In the genomic region with DNA sequence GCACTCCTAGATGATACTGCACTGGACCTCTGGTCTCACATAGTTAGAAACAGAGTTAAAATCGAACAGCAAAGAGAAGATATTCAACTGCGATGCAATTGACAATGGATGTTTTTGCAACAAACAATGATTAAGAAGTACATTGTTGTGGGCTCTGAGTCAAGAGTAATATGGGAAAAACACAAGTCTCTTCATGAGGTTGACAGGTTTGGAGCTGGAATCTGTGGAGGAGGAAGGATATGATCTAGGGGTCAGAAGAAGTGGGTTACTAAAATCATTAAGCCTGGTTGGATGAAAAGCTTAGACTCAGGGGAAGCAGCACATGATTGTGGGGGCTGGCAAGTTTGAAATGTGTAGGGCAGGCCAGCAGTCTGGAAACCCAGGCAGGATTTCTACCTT, we compare ENCODE assay signal across 21 cellular contexts. TPM values are rescaled to one million over a fixed set of nuclear protein-coding genes. Genes with fewer than 3 reads are reported as not detected.
A peak's percentile ranks its signal among the peaks of the same experiment; 100 is the strongest.
DNase-seq lines count a peak whose midpoint lies in the region; ATAC-seq and TF ChIP-seq lines count a peak whose summit lies in the region.
"Had no signal": no experiment of that assay in that cellular context is flagged by ENCODE, and none has a peak within 500 bp of the region (broad histone marks: within the 10 kb centered on the region; RNA-seq: fewer than 3 reads in every experiment).

No MANE protein-coding gene starts in this region.

- H3K4me1 ChIP-seq in ascending aorta (peaks cover 0 to 7% of the 10 kb centered on the region in 2 donors), aorta (ENCODE audit: control insufficient read depth in 1 of 2, insufficient read depth in 2 of 2, low read length in 2 of 2) (peaks cover 5 to 11% of the 10 kb centered on the region in 2 donors), heart left ventricle (peaks cover 0 to 53% (median 3%) of the 10 kb centered on the region in 12 donors)
- H3K4me1 ChIP-seq in naive thymus-derived CD4-positive, alpha-beta T cell (ENCODE audit: control insufficient read depth in 2 of 2, insufficient read depth in 2 of 2, low read length in 2 of 2) = peaks cover 11 to 20% of the 10 kb centered on the region in 2 donors
- H3K4me1 ChIP-seq: vagina had no signal

- DNase-seq in stimulated activated naive CD8-positive, alpha-beta T cell treated with anti-CD3 and anti-CD28 coated beads, Interleukin-15, Interleukin-2, amounts not matched to agents 100 U/mL and 50 U/mL, for 24 hours = no peak
- DNase-seq in ascending aorta (ENCODE audit: low spot score in 2 of 2) (no peak), aorta (no peak), left ventricle myocardium superior (no peak), heart left ventricle (no peak)
- DNase-seq in naive thymus-derived CD4-positive, alpha-beta T cell = no peak
- no peak for DNase-seq in activated effector memory CD4-positive, alpha-beta T cell treated with anti-CD3 and anti-CD28 coated beads, Interleukin-2, amount 50 U/mL, for 16 hours
- DNase-seq: activated naive CD8-positive, alpha-beta T cell treated with anti-CD3 and anti-CD28 coated beads, Interleukin-2, amount 50 U/mL, for 24 hours; activated T-cell treated with anti-CD3 and anti-CD28 coated beads, Interleukin-2, amount 50 U/mL, for 1 hour; CD8-positive, alpha-beta memory T cell; central memory CD4-positive, alpha-beta T cell; DND-41; effector CD8-positive, alpha-beta T cell; hippocampal formation; midbrain; occipital lobe; sigmoid colon; stimulated activated CD4-positive, alpha-beta T cell treated with anti-CD3 and anti-CD28 coated beads, Interleukin-1b, Interleukin-23, amount 100 ng/mL, for 48 hours had no signal

- CTCF ChIA-PET in naive thymus-derived CD4-positive, alpha-beta T cell (lab: Charles Lee) = interaction anchor here (1.4 kb wide), 1 partner anchor 27 kb away, joined by 6 read pairs; no protein-coding TSS in a partner anchor

- H3K36me3 Mint-ChIP-seq in stimulated activated naive CD8-positive, alpha-beta T cell treated with anti-CD3 and anti-CD28 coated beads, Interleukin-15, Interleukin-2, amounts not matched to agents 100 ng/mL and 50 ng/mL, for 24 hours (ENCODE audit: low read depth) = peaks cover 5% of the 10 kb centered on the region
- H3K36me3 Mint-ChIP-seq in naive thymus-derived CD4-positive, alpha-beta T cell = peaks cover 0 to 64% (median 0%) of the 10 kb centered on the region in 5 donors

- H3K27ac ChIP-seq in ascending aorta (peak overlapping the region; percentile 68 to 71), aorta (ENCODE audit: low read depth in 1 of 2, low read length in 2 of 2) (peak overlapping the region; percentile 33 to 51), heart left ventricle (peak overlapping the region in 1 of 12 donors; percentile 29)
- H3K27ac ChIP-seq in naive thymus-derived CD4-positive, alpha-beta T cell (ENCODE audit: low read depth, low read length) = no peak overlapping the region
- H3K27ac ChIP-seq: sigmoid colon, vagina had no signal

- no peaks in the 10 kb centered on the region for H3K9me3 Mint-ChIP-seq in stimulated activated naive CD8-positive, alpha-beta T cell treated with anti-CD3 and anti-CD28 coated beads, Interleukin-15, Interleukin-2, amounts not matched to agents 100 ng/mL and 50 ng/mL, for 24 hours
- H3K9me3 Mint-ChIP-seq in naive thymus-derived CD4-positive, alpha-beta T cell = peaks cover 0 to 8% (median 0%) of the 10 kb centered on the region in 11 donors
- H3K9me3 Mint-ChIP-seq: activated naive CD8-positive, alpha-beta T cell treated with anti-CD3 and anti-CD28 coated beads, Interleukin-2, amount 50 U/mL, for 24 hours had no signal

- no peaks in the 10 kb centered on the region for H3K27me3 Mint-ChIP-seq in stimulated activated naive CD8-positive, alpha-beta T cell treated with anti-CD3 and anti-CD28 coated beads, Interleukin-15, Interleukin-2, amounts not matched to agents 100 ng/mL and 50 ng/mL, for 24 hours
- no peaks in the 10 kb centered on the region for H3K27me3 Mint-ChIP-seq in naive thymus-derived CD4-positive, alpha-beta T cell
- H3K27me3 Mint-ChIP-seq: activated naive CD8-positive, alpha-beta T cell treated with anti-CD3 and anti-CD28 coated beads, Interleukin-2, amount 50 U/mL, for 24 hours had no signal

- H3K36me3 ChIP-seq in ascending aorta (no peaks in the 10 kb centered on the region), aorta (ENCODE audit: control insufficient read depth in 1 of 2, insufficient read depth in 2 of 2, low read length in 1 of 2) (no peaks in the 10 kb centered on the region), heart left ventricle (peaks cover 0 to 8% (median 0%) of the 10 kb centered on the region in 9 donors)
- H3K36me3 ChIP-seq in naive thymus-derived CD4-positive, alpha-beta T cell (ENCODE audit: control insufficient read depth in 2 of 3, insufficient read depth in 3 of 3, low read length in 3 of 3) = no peaks in the 10 kb centered on the region
- H3K36me3 ChIP-seq: sigmoid colon, vagina had no signal

- peaks cover 44% of the 10 kb centered on the region for H3K4me1 Mint-ChIP-seq in stimulated activated naive CD8-positive, alpha-beta T cell treated with anti-CD3 and anti-CD28 coated beads, Interleukin-15, Interleukin-2, amounts not matched to agents 100 ng/mL and 50 ng/mL, for 24 hours (ENCODE audit: low read depth)
- H3K4me1 Mint-ChIP-seq in naive thymus-derived CD4-positive, alpha-beta T cell = peaks cover 29 to 60% (median 37%) of the 10 kb centered on the region in 7 donors

- H3K4me3 ChIP-seq in ascending aorta (no peak overlapping the region), aorta (ENCODE audit: low read length in 2 of 2) (no peak overlapping the region), heart left ventricle (no peak overlapping the region)
- no peak overlapping the region for H3K4me3 ChIP-seq in naive thymus-derived CD4-positive, alpha-beta T cell (ENCODE audit: low read length)
- H3K4me3 ChIP-seq: sigmoid colon, vagina had no signal

- H3K27ac Mint-ChIP-seq in stimulated activated naive CD8-positive, alpha-beta T cell treated with anti-CD3 and anti-CD28 coated beads, Interleukin-15, Interleukin-2, amounts not matched to agents 100 ng/mL and 50 ng/mL, for 24 hours = peak overlapping the region; percentile 43
- peak overlapping the region in 8 of 9 donors; percentile 8 to 63 (median 21) for H3K27ac Mint-ChIP-seq in naive thymus-derived CD4-positive, alpha-beta T cell
- H3K27ac Mint-ChIP-seq: activated naive CD8-positive, alpha-beta T cell treated with anti-CD3 and anti-CD28 coated beads, Interleukin-2, amount 50 U/mL, for 24 hours had no signal

- no peaks in the 10 kb centered on the region for H3K9me3 ChIP-seq in ascending aorta
- no peaks in the 10 kb centered on the region for H3K9me3 ChIP-seq in naive thymus-derived CD4-positive, alpha-beta T cell (ENCODE audit: control insufficient read depth in 2 of 3, low read length in 3 of 3)
- H3K9me3 ChIP-seq in aorta (ENCODE audit: control insufficient read depth, low read length) = no peaks in the 10 kb centered on the region
- peaks cover 0 to 8% (median 0%) of the 10 kb centered on the region in 12 donors for H3K9me3 ChIP-seq in heart left ventricle
- H3K9me3 ChIP-seq: sigmoid colon, vagina had no signal

- intact Hi-C loops in ascending aorta (cut with DNase I) (no loop called here), aorta (cut with DNase I) (no loop called here), left ventricle myocardium superior (cut with micrococcal nuclease) (no loop called here), heart left ventricle (cut with DNase I) (no loop called here)
- intact Hi-C loops in naive thymus-derived CD4-positive, alpha-beta T cell (cut with micrococcal nuclease) = no loop called here

- H3K27me3 ChIP-seq in ascending aorta (no peaks in the 10 kb centered on the region), aorta (ENCODE audit: control insufficient read depth in 1 of 2, insufficient read depth in 2 of 2, low read length in 1 of 2) (no peaks in the 10 kb centered on the region), heart left ventricle (no peaks in the 10 kb centered on the region)
- H3K27me3 ChIP-seq in naive thymus-derived CD4-positive, alpha-beta T cell (ENCODE audit: control insufficient read depth in 2 of 2, insufficient read depth in 2 of 2, low read length in 2 of 2) = no peaks in the 10 kb centered on the region
- H3K27me3 ChIP-seq: sigmoid colon, vagina had no signal

- no peak for TF ChIP-seq CTCF in ascending aorta (IDR thresholded peaks at IDR 0.05)
- TF ChIP-seq CTCF in heart left ventricle (IDR thresholded peaks at IDR 0.05) = no peak

- no peak for ATAC-seq in stimulated activated naive CD8-positive, alpha-beta T cell treated with anti-CD3 and anti-CD28 coated beads, Interleukin-15, Interleukin-2, amounts not matched to agents 100 U/mL and 50 U/mL, for 24 hours
- no peak for ATAC-seq in naive thymus-derived CD4-positive, alpha-beta T cell
- no peak for ATAC-seq in aorta (ENCODE audit: low FRiP score)
- ATAC-seq in left ventricle myocardium superior = no peak
- no peak for ATAC-seq in heart left ventricle

- no peak for TF ChIP-seq POLR2A in heart left ventricle (IDR thresholded peaks at IDR 0.05)

- no peak overlapping the region for H3K4me3 Mint-ChIP-seq in stimulated activated naive CD8-positive, alpha-beta T cell treated with anti-CD3 and anti-CD28 coated beads, Interleukin-15, Interleukin-2, amounts not matched to agents 100 ng/mL and 50 ng/mL, for 24 hours
- no peak overlapping the region for H3K4me3 Mint-ChIP-seq in naive thymus-derived CD4-positive, alpha-beta T cell
- H3K4me3 Mint-ChIP-seq: activated naive CD8-positive, alpha-beta T cell treated with anti-CD3 and anti-CD28 coated beads, Interleukin-2, amount 50 U/mL, for 24 hours; CD8-positive, alpha-beta memory T cell had no signal

- WGBS in aorta, 2 donors = 65 to 70% methylated on average over 2 of the region's 2 CpGs
- WGBS in heart left ventricle, 4 donors = 81 to 90% (median 86%) methylated on average over 2 of the region's 2 CpGs

- POLR2A ChIA-PET in naive thymus-derived CD4-positive, alpha-beta T cell (lab: Charles Lee) = interaction anchor here (1.0 to 1.6 kb wide), 2 partner anchors 11 to 114 kb away, joined by 3 to 7 read pairs; no protein-coding TSS in a partner anchor

RNA-seq across cellular contexts. Expression of gene PDCD1LG2, which starts 53.1 kb away (rescaled TPM):
- 1.1 TPM for total RNA-seq in ascending aorta
- total RNA-seq in naive thymus-derived CD4-positive, alpha-beta T cell = 1 to 10 TPM in 1 of 5 experiments, under 1 TPM in 4; 0.16 to 7.4 (median 0.32) TPM
- not detected for polyA plus RNA-seq in naive thymus-derived CD4-positive, alpha-beta T cell
- 1 to 10 TPM; 5.3 to 5.4 TPM for total RNA-seq in aorta
- polyA plus RNA-seq in aorta = 1 to 10 TPM; 1.6 to 3.8 TPM
- 2.3 TPM for total RNA-seq in left ventricle myocardium superior
- 10 to 100 TPM in 1 of 9 donors, 1 to 10 TPM in 5, under 1 TPM in 3; 0.86 to 10.5 (median 1.4) TPM for total RNA-seq in heart left ventricle
- polyA plus RNA-seq in heart left ventricle = under 1 TPM; 0.53 to 0.72 TPM
- total RNA-seq: H1 had no signal
- polyA plus RNA-seq: CD8-positive, alpha-beta memory T cell; H1 had no signal
